Comparison of ENCODE assay signal across 1 cellular context in the genomic region with DNA sequence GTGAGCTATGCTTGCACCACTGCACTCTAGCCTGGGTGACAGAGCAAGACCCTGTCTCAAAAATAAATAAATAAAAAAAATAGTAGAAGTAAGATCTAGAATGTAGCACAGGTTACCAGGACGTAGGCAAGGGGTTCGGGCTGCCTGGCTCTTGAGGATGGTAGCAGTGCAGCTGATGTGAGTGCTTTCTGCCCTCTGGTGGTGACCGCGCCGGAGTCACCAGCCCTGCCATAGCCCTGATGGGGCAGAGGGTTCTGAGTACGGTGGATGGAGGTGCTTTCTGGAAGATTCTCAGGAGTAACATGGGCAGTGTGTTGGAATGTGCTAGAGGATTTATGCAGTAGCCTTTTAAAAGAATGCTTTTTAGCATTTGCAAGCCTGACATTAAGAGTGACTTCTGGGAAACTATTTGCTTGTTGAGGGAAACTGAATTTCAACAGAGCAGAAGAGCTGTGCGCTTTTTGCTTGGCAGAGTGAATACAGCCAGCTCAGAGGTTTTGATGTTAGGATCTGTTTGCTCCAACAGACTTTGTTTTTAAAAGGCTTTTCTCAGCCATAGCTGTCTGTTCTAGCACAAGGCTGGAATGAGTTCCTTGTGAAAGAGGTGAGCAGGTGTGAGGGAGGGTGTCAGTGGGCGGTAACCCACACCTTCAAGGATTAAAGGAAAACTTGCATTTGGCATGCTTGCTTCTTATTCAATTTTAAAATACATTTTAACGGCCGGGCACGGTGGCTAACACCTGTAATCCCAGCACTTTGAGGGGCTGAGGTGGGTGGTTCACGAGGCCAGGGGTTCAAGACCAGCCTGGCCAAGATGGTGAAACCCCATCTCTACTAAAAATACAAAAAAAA.
TF ChIP-seq lines count a peak whose summit lies in the region.

No MANE protein-coding gene starts in this region.

TF ChIP-seq in HepG2, 621 proteins besides CTCF, POLR2A, EP300 and RAD21 (continued from another document and continues in another):
- TF ChIP-seq XBP1 (CRISPR knock-in tag; IDR thresholded peaks at IDR 0.05) (no peak), ZNF777 (CRISPR knock-in tag; IDR thresholded peaks at IDR 0.05) (no peak), ZNF12 (CRISPR knock-in tag; IDR thresholded peaks at IDR 0.05) (no peak), HMGXB4 (CRISPR knock-in tag; IDR thresholded peaks at IDR 0.05; ENCODE audit: borderline replicate concordance in 1 of 2, low read depth in 1 of 2) (peak in 1 of 2 experiments; percentile 43; a peak in 1 of 4 replicates), SAP130 (CRISPR knock-in tag; IDR thresholded peaks at IDR 0.05; ENCODE audit: low read depth) (peak; percentile 18; the same call in 1 of the 2 replicates), ARNT2 (CRISPR knock-in tag; IDR thresholded peaks at IDR 0.05; ENCODE audit: low read depth) (no peak), MIXL1 (CRISPR knock-in tag; IDR thresholded peaks at IDR 0.05) (peak; percentile 42; the same call in 1 of the 2 replicates), ZNF770 (CRISPR knock-in tag; IDR thresholded peaks at IDR 0.05) (peak; percentile 36; the same call in 1 of the 2 replicates), IRF1 (CRISPR knock-in tag; IDR thresholded peaks at IDR 0.05; ENCODE audit: low read depth) (no peak), ZNF431 (CRISPR knock-in tag; IDR thresholded peaks at IDR 0.05; ENCODE audit: borderline replicate concordance, low read depth) (no peak), SP1 (IDR thresholded peaks at IDR 0.05) (no peak), SP1 (CRISPR knock-in tag; IDR thresholded peaks at IDR 0.05) (no peak), ONECUT2 (CRISPR knock-in tag; IDR thresholded peaks at IDR 0.05) (no peak), ETS1 (CRISPR knock-in tag; IDR thresholded peaks at IDR 0.05) (no peak), FOSL2 (CRISPR knock-in tag; IDR thresholded peaks at IDR 0.05) (peak; percentile 31; the same call in 1 of the 2 replicates), CERS6 (CRISPR knock-in tag; IDR thresholded peaks at IDR 0.05) (no peak), NBN (conservative IDR thresholded peaks at IDR 0.05) (no peak), MAZ (IDR thresholded peaks at IDR 0.05; ENCODE audit: borderline replicate concordance, low read depth, low read length) (0 out of 2 replicates have a peak, but pooled peaks have one; percentile 28), MAZ (CRISPR knock-in tag; IDR thresholded peaks at IDR 0.05; ENCODE audit: low read depth) (no peak), ZFX (CRISPR knock-in tag; IDR thresholded peaks at IDR 0.05; ENCODE audit: low read depth) (0 out of 2 replicates have a peak, but pooled peaks have one; percentile 30), ZNF660 (CRISPR knock-in tag; IDR thresholded peaks at IDR 0.05; ENCODE audit: borderline replicate concordance, low read depth) (no peak), FOXP1 (IDR thresholded peaks at IDR 0.05) (no peak), FOXP1 (CRISPR knock-in tag; IDR thresholded peaks at IDR 0.05) (no peak), ZNF441 (CRISPR knock-in tag; IDR thresholded peaks at IDR 0.05; ENCODE audit: borderline replicate concordance) (peak; percentile 56; the same call in 1 of the 2 replicates), ZC3H13 (CRISPR knock-in tag; IDR thresholded peaks at IDR 0.05) (no peak), ZNF530 (CRISPR knock-in tag; IDR thresholded peaks at IDR 0.05; ENCODE audit: low read depth) (no peak), CAMTA2 (CRISPR knock-in tag; IDR thresholded peaks at IDR 0.05; ENCODE audit: borderline replicate concordance) (no peak), AHDC1 (CRISPR knock-in tag; IDR thresholded peaks at IDR 0.05; ENCODE audit: borderline replicate concordance) (0 out of 2 replicates have a peak, but pooled peaks have one; percentile 21), IRF2 (CRISPR knock-in tag; IDR thresholded peaks at IDR 0.05) (0 out of 2 replicates have a peak, but pooled peaks have one; percentile 47), ZNF205 (CRISPR knock-in tag; IDR thresholded peaks at IDR 0.05) (0 out of 2 replicates have a peak, but pooled peaks have one; percentile 24), REL (CRISPR knock-in tag; conservative IDR thresholded peaks at IDR 0.05) (no peak), ZFYVE20 (CRISPR knock-in tag; IDR thresholded peaks at IDR 0.05; ENCODE audit: borderline replicate concordance, low read depth) (no peak)
- TF ChIP-seq, protein P1, sequence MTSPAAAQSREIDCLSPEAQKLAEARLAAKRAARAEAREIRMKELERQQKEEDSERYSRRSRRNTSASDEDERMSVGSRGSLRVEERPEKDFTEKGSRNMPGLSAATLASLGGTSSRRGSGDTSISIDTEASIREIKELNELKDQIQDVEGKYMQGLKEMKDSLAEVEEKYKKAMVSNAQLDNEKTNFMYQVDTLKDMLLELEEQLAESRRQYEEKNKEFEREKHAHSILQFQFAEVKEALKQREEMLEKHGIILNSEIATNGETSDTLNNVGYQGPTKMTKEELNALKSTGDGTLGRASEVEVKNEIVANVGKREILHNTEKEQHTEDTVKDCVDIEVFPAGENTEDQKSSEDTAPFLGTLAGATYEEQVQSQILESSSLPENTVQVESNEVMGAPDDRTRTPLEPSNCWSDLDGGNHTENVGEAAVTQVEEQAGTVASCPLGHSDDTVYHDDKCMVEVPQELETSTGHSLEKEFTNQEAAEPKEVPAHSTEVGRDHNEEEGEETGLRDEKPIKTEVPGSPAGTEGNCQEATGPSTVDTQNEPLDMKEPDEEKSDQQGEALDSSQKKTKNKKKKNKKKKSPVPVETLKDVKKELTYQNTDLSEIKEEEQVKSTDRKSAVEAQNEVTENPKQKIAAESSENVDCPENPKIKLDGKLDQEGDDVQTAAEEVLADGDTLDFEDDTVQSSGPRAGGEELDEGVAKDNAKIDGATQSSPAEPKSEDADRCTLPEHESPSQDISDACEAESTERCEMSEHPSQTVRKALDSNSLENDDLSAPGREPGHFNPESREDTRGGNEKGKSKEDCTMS (CRISPR knock-in tag; conservative IDR thresholded peaks at IDR 0.05), result no peak
- TF ChIP-seq, protein P2, sequence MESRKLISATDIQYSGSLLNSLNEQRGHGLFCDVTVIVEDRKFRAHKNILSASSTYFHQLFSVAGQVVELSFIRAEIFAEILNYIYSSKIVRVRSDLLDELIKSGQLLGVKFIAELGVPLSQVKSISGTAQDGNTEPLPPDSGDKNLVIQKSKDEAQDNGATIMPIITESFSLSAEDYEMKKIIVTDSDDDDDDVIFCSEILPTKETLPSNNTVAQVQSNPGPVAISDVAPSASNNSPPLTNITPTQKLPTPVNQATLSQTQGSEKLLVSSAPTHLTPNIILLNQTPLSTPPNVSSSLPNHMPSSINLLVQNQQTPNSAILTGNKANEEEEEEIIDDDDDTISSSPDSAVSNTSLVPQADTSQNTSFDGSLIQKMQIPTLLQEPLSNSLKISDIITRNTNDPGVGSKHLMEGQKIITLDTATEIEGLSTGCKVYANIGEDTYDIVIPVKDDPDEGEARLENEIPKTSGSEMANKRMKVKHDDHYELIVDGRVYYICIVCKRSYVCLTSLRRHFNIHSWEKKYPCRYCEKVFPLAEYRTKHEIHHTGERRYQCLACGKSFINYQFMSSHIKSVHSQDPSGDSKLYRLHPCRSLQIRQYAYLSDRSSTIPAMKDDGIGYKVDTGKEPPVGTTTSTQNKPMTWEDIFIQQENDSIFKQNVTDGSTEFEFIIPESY (CRISPR knock-in tag; IDR thresholded peaks at IDR 0.05), result 0 out of 2 replicates have a peak, but pooled peaks have one; percentile 42
